12 cellular contexts compared by ENCODE assay signal in genomic region chr14:25006961-25007795, GRCh38. TPM values are rescaled to one million over a fixed set of nuclear protein-coding genes. Genes with fewer than 3 reads are reported as not detected.
DNase-seq lines count a peak whose midpoint lies in the region; ATAC-seq, FAIRE-seq and TF ChIP-seq lines count a peak whose summit lies in the region.
"Had no signal": no experiment of that assay in that cellular context is flagged by ENCODE, and none has a peak within 500 bp of the region (broad histone marks: within the 10 kb centered on the region; RNA-seq: fewer than 3 reads in every experiment).

No MANE protein-coding gene starts in this region.

- H3K4me1 ChIP-seq in mammary epithelial cell (ENCODE audit: insufficient read depth, low read length) = no peaks in the 10 kb centered on the region
- H3K4me1 ChIP-seq in heart left ventricle = peaks cover 14 to 76% (median 35%) of the 10 kb centered on the region in 12 donors

- H3K27me3 ChIP-seq in mammary epithelial cell (ENCODE audit: insufficient read depth, low read length) (no peaks in the 10 kb centered on the region), heart left ventricle (no peaks in the 10 kb centered on the region)

- TF ChIP-seq CTCF in mammary epithelial cell (conservative IDR thresholded peaks at IDR 0.05 in 1 of 2, IDR thresholded peaks at IDR 0.05 in 1 of 2; ENCODE audit: extremely low read depth in 1 of 2, insufficient read depth in 1 of 2, low read depth in 1 of 2, low read length in 2 of 2) = no peak
- no peak for TF ChIP-seq CTCF in MCF 10A (IDR thresholded peaks at IDR 0.05; ENCODE audit: unreplicated experiment)
- TF ChIP-seq CTCF in heart left ventricle (IDR thresholded peaks at IDR 0.05) = no peak
- TF ChIP-seq CTCF in natural killer cell (IDR thresholded peaks at IDR 0.05) = no peak

- H3K9ac ChIP-seq in mammary epithelial cell (ENCODE audit: insufficient read depth, low read length) = no peak overlapping the region

- H3K4me3 Mint-ChIP-seq in MCF 10A (ENCODE audit: unreplicated experiment) (no peak overlapping the region), natural killer cell (no peak overlapping the region)
- H3K4me3 Mint-ChIP-seq in activated T-helper 2 cell treated with anti-CD3 and anti-CD28 coated beads, Interferon-gamma antibody, Interleukin-2, Interleukin-4, amounts not matched to agents 10 μg/mL and 5 μg/mL and 100 μg/mL, durations not matched to agents 14 hours and 24 hours and 36 hours (ENCODE audit: low read depth) = no peak overlapping the region
- H3K4me3 Mint-ChIP-seq: CD4-positive, CD25-positive, alpha-beta regulatory T cell had no signal

- no peaks in the 10 kb centered on the region for H4K20me1 ChIP-seq in mammary epithelial cell (ENCODE audit: insufficient read depth, low read length)

- peak; percentile 47 to 92 (median 83) for ATAC-seq in heart left ventricle
- no peak for ATAC-seq in natural killer cell
- no peak for ATAC-seq in HG02840 (IDR thresholded peaks at IDR 0.05; ENCODE audit: low FRiP score, unreplicated experiment)

- DNase-seq in mammary epithelial cell = peak; percentile 85
- DNase-seq in MCF 10A (ENCODE audit: unreplicated experiment) = no peak
- peak; percentile 86 for DNase-seq in RCC 7860 (ENCODE audit: low spot score)
- no peak for DNase-seq in heart left ventricle
- peak; percentile 74 for DNase-seq in urothelium cell line (ENCODE audit: low spot score)
- DNase-seq in activated T-helper 2 cell treated with anti-CD3 and anti-CD28 coated beads, Interferon-gamma antibody, Interleukin-2, Interleukin-4, amounts not matched to agents 10 μg/mL and 5 μg/mL and 100 μg/mL, durations not matched to agents 14 hours and 24 hours and 36 hours (ENCODE audit: low spot score) = no peak
- DNase-seq in natural killer cell = no peak
- DNase-seq: activated CD4-positive, alpha-beta T cell treated with anti-CD3 and anti-CD28 coated beads for 48 hours; CD4-positive, CD25-positive, alpha-beta regulatory T cell had no signal

- H3K9me3 Mint-ChIP-seq in MCF 10A (ENCODE audit: unreplicated experiment) (no peaks in the 10 kb centered on the region), natural killer cell (no peaks in the 10 kb centered on the region)
- no peaks in the 10 kb centered on the region for H3K9me3 Mint-ChIP-seq in activated T-helper 2 cell treated with anti-CD3 and anti-CD28 coated beads, Interferon-gamma antibody, Interleukin-2, Interleukin-4, amounts not matched to agents 10 μg/mL and 5 μg/mL and 100 μg/mL, durations not matched to agents 14 hours and 24 hours and 36 hours

- intact Hi-C loops in mammary epithelial cell (cut with micrococcal nuclease) = no loop called here
- intact Hi-C loops in MCF 10A (cut with micrococcal nuclease) = loop anchor here (5.0 kb wide), 1 partner anchor 95 kb away; no protein-coding TSS in a partner anchor
- intact Hi-C loops in heart left ventricle (cut with DNase I) = loop anchor here in 1 of 10 donors (5.0 kb wide), 1 partner anchor 45 kb away; no protein-coding TSS in a partner anchor
- intact Hi-C loops in activated T-helper 2 cell treated with anti-CD3 and anti-CD28 coated beads, Interferon-gamma antibody, Interleukin-2, Interleukin-4, amounts not matched to agents 10 μg/mL and 5 μg/mL and 100 μg/mL, durations not matched to agents 14 hours and 24 hours and 36 hours (cut with micrococcal nuclease) = no loop called here
- intact Hi-C loops in natural killer cell (cut with micrococcal nuclease) = no loop called here

- no peaks in the 10 kb centered on the region for H3K27me3 Mint-ChIP-seq in MCF 10A (ENCODE audit: insufficient read depth, unreplicated experiment)
- H3K27me3 Mint-ChIP-seq in activated T-helper 2 cell treated with anti-CD3 and anti-CD28 coated beads, Interferon-gamma antibody, Interleukin-2, Interleukin-4, amounts not matched to agents 10 μg/mL and 5 μg/mL and 100 μg/mL, durations not matched to agents 14 hours and 24 hours and 36 hours (ENCODE audit: low read depth) = no peaks in the 10 kb centered on the region
- H3K27me3 Mint-ChIP-seq in natural killer cell (ENCODE audit: low read depth in 2 of 2) = peaks cover 17 to 28% of the 10 kb centered on the region in 2 donors

- FAIRE-seq in RCC 7860 (lab: Jason Lieb, UNC) (peak; percentile 45), urothelium cell line (lab: Jason Lieb, UNC) (peak; percentile 73)
- FAIRE-seq: endometrium had no signal

- 47% methylated on average over 9 of the region's 9 CpGs for WGBS in mammary epithelial cell (ENCODE audit: low coverage, missing lambda C conversion rate)
- WGBS in heart left ventricle, 4 donors = 45 to 49% (median 48%) methylated on average over 9 of the region's 9 CpGs

- H3K9me3 ChIP-seq in mammary epithelial cell (replicated peaks; ENCODE audit: insufficient read depth, low read length) = peaks cover 16% of the 10 kb centered on the region
- no peaks in the 10 kb centered on the region for H3K9me3 ChIP-seq in heart left ventricle
- H3K9me3 ChIP-seq: thoracic aorta had no signal

- no peak overlapping the region for H3K4me2 ChIP-seq in mammary epithelial cell (ENCODE audit: insufficient read depth, low read depth, low read length)

- no peak overlapping the region for H3K27ac Mint-ChIP-seq in MCF 10A (ENCODE audit: low read depth, unreplicated experiment)
- H3K27ac Mint-ChIP-seq in activated T-helper 2 cell treated with anti-CD3 and anti-CD28 coated beads, Interferon-gamma antibody, Interleukin-2, Interleukin-4, amounts not matched to agents 10 μg/mL and 5 μg/mL and 100 μg/mL, durations not matched to agents 14 hours and 24 hours and 36 hours = no peak overlapping the region
- H3K27ac Mint-ChIP-seq in natural killer cell = no peak overlapping the region

- no peak for TF ChIP-seq POLR2A in heart left ventricle (IDR thresholded peaks at IDR 0.05)

- no peaks in the 10 kb centered on the region for H3K79me2 ChIP-seq in mammary epithelial cell (ENCODE audit: insufficient read depth, low read length)

- in situ Hi-C loops in mammary epithelial cell (cut with MboI; ENCODE audit: low sequenced_read_pairs in 2 of 2) = no loop called here

- CTCF ChIA-PET in mammary epithelial cell (lab: Charles Lee; ENCODE audit: low non-redundant PET) = interaction anchor here (0.6 kb wide), 1 partner anchor 126 kb away, joined by 5 read pairs; no protein-coding TSS in a partner anchor
- CTCF ChIA-PET in MCF 10A (lab: Yijun Ruan, JAX) = no interaction called here

- POLR2A ChIA-PET in MCF 10A (lab: Yijun Ruan, JAX) = interaction anchor here (1.2 kb wide), 1 partner anchor 11 kb away, joined by 3 read pairs; no protein-coding TSS in a partner anchor

- no peaks in the 10 kb centered on the region for H3K36me3 ChIP-seq in mammary epithelial cell (ENCODE audit: insufficient read depth, low read length)
- H3K36me3 ChIP-seq in heart left ventricle = no peaks in the 10 kb centered on the region
- H3K36me3 ChIP-seq: thoracic aorta had no signal

- H2AFZ ChIP-seq in mammary epithelial cell (ENCODE audit: low read depth, low read length) = no peak overlapping the region

- H3K27ac ChIP-seq in mammary epithelial cell (ENCODE audit: insufficient read depth, low read depth, low read length) (no peak overlapping the region), heart left ventricle (peak overlapping the region in 5 of 12 donors; percentile 5 to 54 (median 14))
- H3K27ac ChIP-seq: thoracic aorta had no signal

- H3K4me1 Mint-ChIP-seq in MCF 10A (ENCODE audit: insufficient read depth, unreplicated experiment) = peaks cover 18% of the 10 kb centered on the region
- H3K4me1 Mint-ChIP-seq in activated T-helper 2 cell treated with anti-CD3 and anti-CD28 coated beads, Interferon-gamma antibody, Interleukin-2, Interleukin-4, amounts not matched to agents 10 μg/mL and 5 μg/mL and 100 μg/mL, durations not matched to agents 14 hours and 24 hours and 36 hours (ENCODE audit: low read depth) = no peaks in the 10 kb centered on the region
- H3K4me1 Mint-ChIP-seq in natural killer cell = no peaks in the 10 kb centered on the region
- H3K4me1 Mint-ChIP-seq: CD4-positive, CD25-positive, alpha-beta regulatory T cell had no signal

- no peak overlapping the region for H3K4me3 ChIP-seq in mammary epithelial cell (replicated peaks in 1 of 3; ENCODE audit: insufficient read depth in 1 of 3, low read depth in 2 of 3, low read length in 3 of 3)
- H3K4me3 ChIP-seq in heart left ventricle = no peak overlapping the region
- H3K4me3 ChIP-seq: thoracic aorta had no signal

- no peaks in the 10 kb centered on the region for H3K36me3 Mint-ChIP-seq in MCF 10A (ENCODE audit: insufficient read depth, unreplicated experiment)
- H3K36me3 Mint-ChIP-seq in activated T-helper 2 cell treated with anti-CD3 and anti-CD28 coated beads, Interferon-gamma antibody, Interleukin-2, Interleukin-4, amounts not matched to agents 10 μg/mL and 5 μg/mL and 100 μg/mL, durations not matched to agents 14 hours and 24 hours and 36 hours (ENCODE audit: low read depth) = no peaks in the 10 kb centered on the region
- no peaks in the 10 kb centered on the region for H3K36me3 Mint-ChIP-seq in natural killer cell
- H3K36me3 Mint-ChIP-seq: CD4-positive, CD25-positive, alpha-beta regulatory T cell had no signal

- BruUV-seq in mammary epithelial cell (replicated peaks; lab: Mats Ljungman, UMichigan) = no TSS peak
- BruUV-seq in MCF 10A (replicated peaks; lab: Mats Ljungman, UMichigan) = no TSS peak

- dilution Hi-C loops in mammary epithelial cell (cut with HindIII; ENCODE audit: low sequenced_read_pairs) = no loop called here

RNA-seq across cellular contexts. Expression of gene STXBP6, which starts 42.8 kb away (rescaled TPM):
- total RNA-seq in mammary epithelial cell = under 1 TPM; 0.17 to 0.35 TPM
- 0.18 TPM for polyA plus RNA-seq in mammary epithelial cell
- 7.6 TPM for polyA minus RNA-seq in mammary epithelial cell
- total RNA-seq in MCF 10A (2022) = not detected in 2 replicates
- 10 to 100 TPM; 12.5 to 30.9 (median 22.5) TPM for total RNA-seq in heart left ventricle
- polyA plus RNA-seq in heart left ventricle = 10 to 100 TPM; 23.7 to 57.3 TPM
- total RNA-seq in activated T-helper 2 cell treated with anti-CD3 and anti-CD28 coated beads, Interferon-gamma antibody, Interleukin-2, Interleukin-4, amounts not matched to agents 10 μg/mL and 5 μg/mL and 100 μg/mL, durations not matched to agents 14 hours and 24 hours and 36 hours = not detected in 2 replicates
- under 1 TPM in 1 of 3 donors, not detected in 2; 0.20 TPM for total RNA-seq in natural killer cell
- total RNA-seq: CD4-positive, CD25-positive, alpha-beta regulatory T cell had no signal
- polyA plus RNA-seq: CD4-positive, CD25-positive, alpha-beta regulatory T cell had no signal

Comparison
In these comparisons a context has a peak if more than half of its experiments do, and no peak if none do; other contexts are left out.
1. DNase-seq: peak in mammary epithelial cell (single experiment), RCC 7860 (single experiment) and urothelium cell line (single experiment); none in MCF 10A (single experiment), heart left ventricle (0 of 5), activated T-helper 2 cell treated with anti-CD3 and anti-CD28 coated beads, Interferon-gamma antibody, Interleukin-2, Interleukin-4, amounts not matched to agents 10 μg/mL and 5 μg/mL and 100 μg/mL, durations not matched to agents 14 hours and 24 hours and 36 hours (single experiment) and natural killer cell (single experiment).
2. ATAC-seq: peak in heart left ventricle (4 of 4); none in natural killer cell (0 of 3) and HG02840 (single experiment).
3. RNA of gene STXBP6, which starts 42.8 kb away (total RNA-seq): 12.5 to 30.9 TPM in heart left ventricle; 0.17 to 0.35 TPM in mammary epithelial cell, 0.20 TPM in natural killer cell, not detected in MCF 10A and not detected in activated T-helper 2 cell treated with anti-CD3 and anti-CD28 coated beads, Interferon-gamma antibody, Interleukin-2, Interleukin-4, amounts not matched to agents 10 μg/mL and 5 μg/mL and 100 μg/mL, durations not matched to agents 14 hours and 24 hours and 36 hours; every median in the first group is over 4 times any median in the second.